8 cellular contexts compared by ENCODE assay signal in the genomic region with DNA sequence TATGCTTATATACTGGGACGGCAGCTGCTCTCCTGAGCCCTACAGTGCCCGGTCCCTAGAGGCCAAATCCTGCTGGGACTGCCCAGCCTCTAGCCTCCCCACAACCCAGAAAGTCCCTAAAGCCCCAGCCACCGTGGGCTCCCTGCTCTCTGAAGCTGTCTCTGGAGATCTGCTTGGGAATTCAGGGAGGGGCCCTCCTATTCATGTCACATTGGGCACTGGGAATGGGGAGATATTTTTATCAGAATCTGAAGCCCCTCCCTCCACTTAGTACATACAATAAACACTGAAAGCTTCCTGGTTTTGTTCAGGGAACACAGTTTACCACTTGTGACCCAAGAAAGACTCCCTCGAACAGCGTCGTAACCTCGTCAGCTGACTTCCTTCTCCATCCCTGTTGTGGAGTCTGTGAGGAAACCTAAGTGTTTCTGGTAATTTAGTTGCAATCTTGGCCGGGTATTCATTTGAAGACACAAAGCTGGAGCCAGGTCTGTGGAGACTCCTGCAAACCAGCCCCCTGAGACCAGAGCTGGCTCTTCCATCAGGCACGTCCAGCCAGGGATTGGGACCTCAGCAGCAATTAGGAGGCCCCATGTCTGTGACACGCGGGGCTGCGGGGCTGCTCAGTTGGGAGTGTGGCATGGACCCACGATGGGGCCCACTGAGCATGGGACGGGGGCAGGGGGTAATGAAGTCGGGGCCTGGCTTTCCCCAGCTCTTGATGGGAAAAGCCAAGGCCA. TPM values are rescaled to one million over a fixed set of nuclear protein-coding genes. Genes with fewer than 3 reads are reported as not detected.
DNase-seq lines count a peak whose midpoint lies in the region; ATAC-seq lines count a peak whose summit lies in the region.

No MANE protein-coding gene starts in this region.

- CTCF ChIA-PET in activated CD4-positive, alpha-beta memory T cell treated with anti-CD3 and anti-CD28 coated beads, Interleukin-2, amount 10 ng/mL, durations not matched to agents 7 days and 5 days (lab: Charles Lee), result interaction anchor here (0.5 to 1.7 kb wide), 2 partner anchors 45 to 54 kb away, joined by 3 to 5 read pairs; no protein-coding TSS in a partner anchor

- peaks cover 73% of the 10 kb centered on the region for H3K36me3 Mint-ChIP-seq in activated CD4-positive, alpha-beta memory T cell treated with anti-CD3 and anti-CD28 coated beads, Interleukin-2, amount 10 ng/mL, durations not matched to agents 7 days and 5 days (ENCODE audit: low read depth)

- intact Hi-C loops in Right ventricle myocardium superior (cut with DNase I), result no loop called here

- H3K27me3 Mint-ChIP-seq in activated CD4-positive, alpha-beta memory T cell treated with anti-CD3 and anti-CD28 coated beads, Interleukin-2, amount 10 ng/mL, durations not matched to agents 7 days and 5 days, result no peaks in the 10 kb centered on the region

- H3K27ac Mint-ChIP-seq in activated CD4-positive, alpha-beta memory T cell treated with anti-CD3 and anti-CD28 coated beads, Interleukin-2, amount 10 ng/mL, durations not matched to agents 7 days and 5 days, result peak overlapping the region; percentile 96

- H3K4me3 Mint-ChIP-seq in activated CD4-positive, alpha-beta memory T cell treated with anti-CD3 and anti-CD28 coated beads, Interleukin-2, amount 10 ng/mL, durations not matched to agents 7 days and 5 days, result peak overlapping the region; percentile 83

- H3K9me3 Mint-ChIP-seq in activated CD4-positive, alpha-beta memory T cell treated with anti-CD3 and anti-CD28 coated beads, Interleukin-2, amount 10 ng/mL, durations not matched to agents 7 days and 5 days, result no peaks in the 10 kb centered on the region

- peaks cover 88% of the 10 kb centered on the region for H3K4me1 Mint-ChIP-seq in activated CD4-positive, alpha-beta memory T cell treated with anti-CD3 and anti-CD28 coated beads, Interleukin-2, amount 10 ng/mL, durations not matched to agents 7 days and 5 days

- DNase-seq in GDM1 (lab: John Stamatoyannopoulos, UW) (peak; percentile 11), Right ventricle myocardium superior (no peak), pulmonary artery endothelial cell (ENCODE audit: low read depth, low spot score) (peak; percentile 67), NCI-H1092 (lab: John Stamatoyannopoulos, UW) (no peak)
- DNase-seq in activated CD4-positive, alpha-beta memory T cell treated with anti-CD3 and anti-CD28 coated beads, Interleukin-2, amount 10 ng/mL, durations not matched to agents 7 days and 5 days, result no peak
- DNase-seq in activated CD8-positive, alpha-beta memory T cell treated with anti-CD3 and anti-CD28 coated beads for 24 hours, result no peak

- ATAC-seq in Right ventricle myocardium superior (ENCODE audit: poor library complexity) (peak; percentile 52), GM19351 (IDR thresholded peaks at IDR 0.05; ENCODE audit: unreplicated experiment) (no peak), HG02885 (IDR thresholded peaks at IDR 0.05; ENCODE audit: poor library complexity, unreplicated experiment) (no peak)

- POLR2A ChIA-PET in activated CD4-positive, alpha-beta memory T cell treated with anti-CD3 and anti-CD28 coated beads, Interleukin-2, amount 10 ng/mL, durations not matched to agents 7 days and 5 days (lab: Charles Lee), result interaction anchor here (0.8 to 1.8 kb wide), 7 partner anchors 10 to 292 kb away, joined by 3 to 12 read pairs (median 4); a partner anchor contains a TSS

RNA-seq across cellular contexts. Expression of a gene that starts 38.5 kb away (rescaled TPM):
- total RNA-seq in activated CD4-positive, alpha-beta memory T cell treated with anti-CD3 and anti-CD28 coated beads, Interleukin-2, amount 10 ng/mL, durations not matched to agents 7 days and 5 days, result 10 to 100 TPM; 70.7 to 75.5 TPM
- 18.1 TPM for total RNA-seq in Right ventricle myocardium superior
- 32.0 and 40.0 TPM in 2 replicates for total RNA-seq in pulmonary artery endothelial cell

RNA-seq across cellular contexts. Expression of a gene that starts 57.1 kb away (rescaled TPM):
- 10 to 100 TPM; 68.7 to 69.8 TPM for total RNA-seq in activated CD4-positive, alpha-beta memory T cell treated with anti-CD3 and anti-CD28 coated beads, Interleukin-2, amount 10 ng/mL, durations not matched to agents 7 days and 5 days
- total RNA-seq in Right ventricle myocardium superior (10.5 TPM), pulmonary artery endothelial cell (31.5 and 71.3 TPM in 2 replicates)

Comparison
In these comparisons a context has a peak if more than half of its experiments do, and no peak if none do; other contexts are left out.
1. DNase-seq: peak in GDM1 (single experiment) and pulmonary artery endothelial cell (single experiment); none in activated CD4-positive, alpha-beta memory T cell treated with anti-CD3 and anti-CD28 coated beads, Interleukin-2, amount 10 ng/mL, durations not matched to agents 7 days and 5 days (single experiment), Right ventricle myocardium superior (single experiment), activated CD8-positive, alpha-beta memory T cell treated with anti-CD3 and anti-CD28 coated beads for 24 hours (single experiment) and NCI-H1092 (single experiment).